18 cellular contexts compared by ENCODE assay signal in genomic region chr2:98519851-98520250, GRCh38.
DNase-seq lines count a peak whose midpoint lies in the region; TF ChIP-seq lines count a peak whose summit lies in the region.
"Had no signal": no experiment of that assay in that cellular context is flagged by ENCODE, and none has a peak within 500 bp of the region (broad histone marks: within the 10 kb centered on the region; RNA-seq: fewer than 3 reads in every experiment).

No MANE protein-coding gene starts in this region.

- no peaks in the 10 kb centered on the region for H3K27me3 ChIP-seq in thyroid gland
- H3K27me3 ChIP-seq: Peyer's patch, SJCRH30 had no signal

- CTCF ChIA-PET in activated naive CD4-positive, alpha-beta T cell treated with anti-CD3 and anti-CD28 coated beads, Interleukin-2, amount 10 ng/mL, durations not matched to agents 7 days and 5 days (lab: Charles Lee), result interaction anchor here (2.6 kb wide), 1 partner anchor 107 kb away, joined by 19 read pairs; no protein-coding TSS in a partner anchor

- H3K9me3 ChIP-seq in thyroid gland, result no peaks in the 10 kb centered on the region
- H3K9me3 ChIP-seq: Peyer's patch, SJCRH30 had no signal

- H3K9me3 Mint-ChIP-seq in activated naive CD4-positive, alpha-beta T cell treated with anti-CD3 and anti-CD28 coated beads, Interleukin-2, amount 10 ng/mL, durations not matched to agents 7 days and 5 days, result no peaks in the 10 kb centered on the region
- no peaks in the 10 kb centered on the region for H3K9me3 Mint-ChIP-seq in chondrocyte (ENCODE audit: low read depth)
- H3K9me3 Mint-ChIP-seq: CD4-positive, alpha-beta T cell; T-cell had no signal

- H3K27ac Mint-ChIP-seq in activated naive CD4-positive, alpha-beta T cell treated with anti-CD3 and anti-CD28 coated beads, Interleukin-2, amount 10 ng/mL, durations not matched to agents 7 days and 5 days, result peak overlapping the region; percentile 37
- H3K27ac Mint-ChIP-seq in chondrocyte (ENCODE audit: unreplicated experiment), result no peak overlapping the region
- H3K27ac Mint-ChIP-seq: CD4-positive, alpha-beta T cell had no signal

- H3K4me1 Mint-ChIP-seq in activated naive CD4-positive, alpha-beta T cell treated with anti-CD3 and anti-CD28 coated beads, Interleukin-2, amount 10 ng/mL, durations not matched to agents 7 days and 5 days, result peaks cover 39% of the 10 kb centered on the region
- peaks cover 8% of the 10 kb centered on the region for H3K4me1 Mint-ChIP-seq in chondrocyte (ENCODE audit: low read depth)

- H3K27ac ChIP-seq in thyroid gland, result no peak overlapping the region
- H3K27ac ChIP-seq: Peyer's patch, SJCRH30 had no signal

- TF ChIP-seq CTCF in chondrocyte (IDR thresholded peaks at IDR 0.05) (no peak), thyroid gland (IDR thresholded peaks at IDR 0.05) (no peak)

- H3K36me3 Mint-ChIP-seq in activated naive CD4-positive, alpha-beta T cell treated with anti-CD3 and anti-CD28 coated beads, Interleukin-2, amount 10 ng/mL, durations not matched to agents 7 days and 5 days, result peaks cover 45% of the 10 kb centered on the region
- H3K36me3 Mint-ChIP-seq in chondrocyte (ENCODE audit: low read depth), result peaks cover 3% of the 10 kb centered on the region

- H3K4me3 Mint-ChIP-seq in activated naive CD4-positive, alpha-beta T cell treated with anti-CD3 and anti-CD28 coated beads, Interleukin-2, amount 10 ng/mL, durations not matched to agents 7 days and 5 days, result no peak overlapping the region
- no peak overlapping the region for H3K4me3 Mint-ChIP-seq in chondrocyte (ENCODE audit: unreplicated experiment)
- H3K4me3 Mint-ChIP-seq: CD4-positive, alpha-beta T cell; T-cell had no signal

- no peaks in the 10 kb centered on the region for H3K27me3 Mint-ChIP-seq in activated naive CD4-positive, alpha-beta T cell treated with anti-CD3 and anti-CD28 coated beads, Interleukin-2, amount 10 ng/mL, durations not matched to agents 7 days and 5 days
- no peaks in the 10 kb centered on the region for H3K27me3 Mint-ChIP-seq in chondrocyte (ENCODE audit: low read depth)
- H3K27me3 Mint-ChIP-seq: CD4-positive, alpha-beta T cell; T-cell had no signal

- DNase-seq in activated naive CD4-positive, alpha-beta T cell treated with anti-CD3 and anti-CD28 coated beads, Interleukin-2, amount 10 ng/mL, durations not matched to agents 7 days and 5 days, result no peak
- DNase-seq in activated naive CD4-positive, alpha-beta T cell (lab: John Stamatoyannopoulos, UW), result no peak
- DNase-seq in NCI-H2196 (lab: John Stamatoyannopoulos, UW; ENCODE audit: unreplicated experiment), result peak; percentile 66
- DNase-seq in chondrocyte (ENCODE audit: low spot score), result peak; percentile 72
- DNase-seq in thyroid gland, result peak; percentile 43 to 52
- no peak for DNase-seq in T-helper 2 cell
- no peak for DNase-seq in Kasumi-1 (lab: John Stamatoyannopoulos, UW)
- DNase-seq: CD4-positive, alpha-beta T cell; COR-L47; GDM1; GOT3; Karpas-422; NCI-H1694; NCI-H510A; NCI-H748 treated with DMSO at 0.1 percent for 48 hours; Peyer's patch; SJCRH30; T-cell had no signal

- peaks cover 0 to 15% of the 10 kb centered on the region in 2 donors for H3K4me1 ChIP-seq in thyroid gland

- TF ChIP-seq POLR2A in thyroid gland (IDR thresholded peaks at IDR 0.05), result no peak

- intact Hi-C loops in thyroid gland (cut with DNase I), result no loop called here

- H3K36me3 ChIP-seq in thyroid gland, result no peaks in the 10 kb centered on the region
- H3K36me3 ChIP-seq: SJCRH30 had no signal

- 73 to 79% methylated on average over 15 to 16 of the region's 16 CpGs for WGBS in thyroid gland, 2 donors

- H3K4me3 ChIP-seq in thyroid gland (replicated peaks in 1 of 3), result no peak overlapping the region
- H3K4me3 ChIP-seq: Peyer's patch, SJCRH30 had no signal

Comparison
In these comparisons a context has a peak if more than half of its experiments do, and no peak if none do; other contexts are left out.
1. DNase-seq: peak in NCI-H2196 (single experiment), chondrocyte (single experiment) and thyroid gland (2 of 2); none in activated naive CD4-positive, alpha-beta T cell treated with anti-CD3 and anti-CD28 coated beads, Interleukin-2, amount 10 ng/mL, durations not matched to agents 7 days and 5 days (single experiment), activated naive CD4-positive, alpha-beta T cell (0 of 4), T-helper 2 cell (0 of 5) and Kasumi-1 (0 of 2).